ENCODE assay signal across 19 cellular contexts in the genomic region with DNA sequence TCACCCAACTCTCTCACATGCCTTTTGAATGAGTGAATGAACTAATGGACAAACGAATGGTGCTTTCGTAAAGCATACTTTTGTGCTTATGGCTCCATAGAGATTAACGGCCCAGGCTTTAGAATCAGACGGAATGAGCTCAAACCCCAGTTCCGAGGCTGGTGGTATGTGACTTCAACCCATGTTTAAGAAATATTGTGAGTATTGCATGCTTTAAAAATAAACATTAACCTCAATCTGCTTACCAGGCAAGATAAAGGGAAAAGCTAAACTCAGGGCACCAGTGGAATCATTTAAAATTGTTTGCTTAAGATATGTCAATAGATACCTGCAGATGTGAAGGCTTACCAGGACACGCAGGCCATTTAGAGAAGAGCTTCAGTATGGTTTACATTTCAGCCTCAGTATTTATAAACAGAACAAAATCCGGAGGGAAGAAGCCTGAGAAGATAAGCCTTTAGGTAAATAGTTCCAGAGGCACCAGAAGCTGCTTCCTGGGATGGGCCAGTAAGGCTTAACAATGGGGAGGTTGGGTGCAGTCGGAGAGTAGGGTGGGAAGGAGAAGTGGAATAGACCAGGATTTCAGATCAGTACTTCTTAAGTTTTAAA.
A peak's percentile ranks its signal among the peaks of the same experiment; 100 is the strongest.
DNase-seq lines count a peak whose midpoint lies in the region; ATAC-seq and TF ChIP-seq lines count a peak whose summit lies in the region.
"Had no signal": no experiment of that assay in that cellular context is flagged by ENCODE, and none has a peak within 500 bp of the region (broad histone marks: within the 10 kb centered on the region; RNA-seq: fewer than 3 reads in every experiment).

No MANE protein-coding gene starts in this region.

- peaks cover 4% of the 10 kb centered on the region for H3K4me1 ChIP-seq in endodermal cell (ENCODE audit: control insufficient read depth, insufficient read depth, low read length)
- H3K4me1 ChIP-seq in upper lobe of left lung = peaks cover 8 to 13% (median 12%) of the 10 kb centered on the region in 4 donors
- H3K4me1 ChIP-seq: right atrium auricular region had no signal

- H3K27ac Mint-ChIP-seq in endodermal cell = peak overlapping the region; percentile 41
- no peak overlapping the region for H3K27ac Mint-ChIP-seq in activated naive CD4-positive, alpha-beta T cell treated with anti-CD3 and anti-CD28 coated beads, Interleukin-2, amount 50 U/mL, for 72 hours
- H3K27ac Mint-ChIP-seq: brain, naive B cell had no signal

- peaks cover 35% of the 10 kb centered on the region for H3K4me1 Mint-ChIP-seq in endodermal cell
- H3K4me1 Mint-ChIP-seq: naive B cell had no signal

- H3K4me3 ChIP-seq in endodermal cell (ENCODE audit: low read length) (peak overlapping the region; percentile 56), upper lobe of left lung (no peak overlapping the region)
- H3K4me3 ChIP-seq: left lung, right atrium auricular region, SK-N-MC had no signal

- TF ChIP-seq CTCF in endodermal cell (conservative IDR thresholded peaks at IDR 0.05) (no peak), upper lobe of left lung (IDR thresholded peaks at IDR 0.05) (no peak), omental fat pad (IDR thresholded peaks at IDR 0.05) (no peak)

- DNase-seq in SIG-M5 treated with dmso at 0.1 percent for 504 hours (lab: John Stamatoyannopoulos, UW; ENCODE audit: unreplicated experiment) (peak; percentile 60), SIG-M5 (lab: John Stamatoyannopoulos, UW) (no peak), NCI-H69 (lab: John Stamatoyannopoulos, UW) (peak; percentile 23), endodermal cell (no peak), upper lobe of left lung (no peak), ureter (ENCODE audit: low spot score) (no peak), omental fat pad (ENCODE audit: low spot score) (no peak)
- DNase-seq in activated naive CD4-positive, alpha-beta T cell treated with anti-CD3 and anti-CD28 coated beads, Interleukin-2, amount 50 U/mL, for 72 hours (ENCODE audit: low spot score in 2 of 2) = no peak
- DNase-seq: ACHN; activated effector memory CD4-positive, alpha-beta T cell treated with anti-CD3 and anti-CD28 coated beads, Interleukin-2, amount 50 U/mL, for 16 hours; COR-L47; left lung; MM.1S; naive B cell; NCI-H2107; stimulated activated CD4-positive, alpha-beta T cell treated with anti-CD3 and anti-CD28 coated beads, Interleukin-2, amount 100 ng/mL, for 24 hours had no signal

- 62 to 84% methylated on average over 4 to 8 of the region's 8 CpGs for WGBS in endodermal cell (ENCODE audit: insufficient coverage in 1 of 2, insufficient read length in 1 of 2), 2 experiments
- WGBS in upper lobe of left lung, 2 donors = 47 to 49% methylated on average over 8 of the region's 8 CpGs

- peaks cover 1% of the 10 kb centered on the region for H3K9me3 Mint-ChIP-seq in endodermal cell
- H3K9me3 Mint-ChIP-seq in activated naive CD4-positive, alpha-beta T cell treated with anti-CD3 and anti-CD28 coated beads, Interleukin-2, amount 50 U/mL, for 72 hours = peaks cover 0 to 8% of the 10 kb centered on the region in 2 donors

- H3K27ac ChIP-seq in endodermal cell (ENCODE audit: low read depth, low read length) = no peak overlapping the region
- H3K27ac ChIP-seq in upper lobe of left lung = peak overlapping the region; percentile 3 to 80 (median 52)
- H3K27ac ChIP-seq: right atrium auricular region, SK-N-MC had no signal

- no peak for TF ChIP-seq POLR2A in upper lobe of left lung (IDR thresholded peaks at IDR 0.05)

- H3K27me3 Mint-ChIP-seq in endodermal cell (ENCODE audit: insufficient read depth) = peaks cover 1% of the 10 kb centered on the region

- H3K36me3 ChIP-seq in endodermal cell (ENCODE audit: control insufficient read depth, insufficient read depth, low read length) (no peaks in the 10 kb centered on the region), upper lobe of left lung (no peaks in the 10 kb centered on the region)
- H3K36me3 ChIP-seq: left lung, right atrium auricular region had no signal

- H3K9ac ChIP-seq in endodermal cell (ENCODE audit: extremely low read depth, low read length, poor library complexity, severe bottlenecking) = no peak overlapping the region

- no peaks in the 10 kb centered on the region for H3K36me3 Mint-ChIP-seq in endodermal cell (ENCODE audit: low read depth)
- peaks cover 0 to 4% of the 10 kb centered on the region in 2 donors for H3K36me3 Mint-ChIP-seq in activated naive CD4-positive, alpha-beta T cell treated with anti-CD3 and anti-CD28 coated beads, Interleukin-2, amount 50 U/mL, for 72 hours
- H3K36me3 Mint-ChIP-seq: brain, naive B cell had no signal

- H3K4me3 Mint-ChIP-seq in endodermal cell = no peak overlapping the region
- H3K4me3 Mint-ChIP-seq: brain, naive B cell had no signal

- no peaks in the 10 kb centered on the region for H3K27me3 ChIP-seq in endodermal cell (ENCODE audit: control insufficient read depth, insufficient read depth, low read length, poor library complexity, severe bottlenecking)
- no peaks in the 10 kb centered on the region for H3K27me3 ChIP-seq in upper lobe of left lung
- H3K27me3 ChIP-seq: left lung, right atrium auricular region had no signal

- ATAC-seq in upper lobe of left lung (ENCODE audit: low FRiP score in 2 of 2) = no peak
- ATAC-seq in omental fat pad (ENCODE audit: low FRiP score) = no peak
- no peak for ATAC-seq in activated naive CD4-positive, alpha-beta T cell treated with anti-CD3 and anti-CD28 coated beads, Interleukin-2, amount 50 U/mL, for 72 hours
- ATAC-seq: left lung had no signal

- peak in 2 of 4 donors; percentile 68 to 76 for TF ChIP-seq EP300 in upper lobe of left lung (IDR thresholded peaks at IDR 0.05)

- no peaks in the 10 kb centered on the region for H3K9me3 ChIP-seq in endodermal cell (ENCODE audit: control insufficient read depth, low read length)
- H3K9me3 ChIP-seq in upper lobe of left lung = no peaks in the 10 kb centered on the region
- H3K9me3 ChIP-seq: left lung, right atrium auricular region had no signal

Comparison
In these comparisons a context has a peak if more than half of its experiments do, and no peak if none do; other contexts are left out.
1. DNase-seq: peak in SIG-M5 treated with dmso at 0.1 percent for 504 hours (single experiment) and NCI-H69 (single experiment); none in SIG-M5 (single experiment), endodermal cell (single experiment), upper lobe of left lung (0 of 2), ureter (single experiment), omental fat pad (single experiment) and activated naive CD4-positive, alpha-beta T cell treated with anti-CD3 and anti-CD28 coated beads, Interleukin-2, amount 50 U/mL, for 72 hours (0 of 2).